Comparison of ENCODE assay signal across 24 cellular contexts in genomic region chr13:55464222-55464621, GRCh38.
"Had no signal": no experiment of that assay in that cellular context is flagged by ENCODE, and none has a peak within 500 bp of the region (broad histone marks: within the 10 kb centered on the region; RNA-seq: fewer than 3 reads in every experiment).

No MANE protein-coding gene starts in this region.

- ATAC-seq: effector memory CD8-positive, alpha-beta T cell; esophagus mucosa; foreskin keratinocyte; gastrocnemius medialis; gastroesophageal sphincter; heart left ventricle; heart right ventricle had no signal

- DNase-seq: colonic mucosa; cortex of kidney; dermis blood vessel endothelial cell; dorsolateral prefrontal cortex; effector CD4-positive, alpha-beta T cell; effector CD8-positive, alpha-beta T cell; effector memory CD4-positive, alpha-beta T cell; effector memory CD8-positive, alpha-beta T cell; endodermal cell; erythroblast; esophagus squamous epithelium; foreskin fibroblast; foreskin keratinocyte; foreskin melanocyte; gastrocnemius medialis; glutamatergic neuron; head of caudate nucleus; heart left ventricle; heart right ventricle had no signal

- H3K4me3 ChIP-seq: colonic mucosa, coronary artery, dorsolateral prefrontal cortex, esophagus muscularis mucosa, esophagus squamous epithelium, gastrocnemius medialis, gastroesophageal sphincter, heart left ventricle, heart right ventricle had no signal

- H3K4me1 ChIP-seq: colonic mucosa, esophagus muscularis mucosa, esophagus squamous epithelium, foreskin keratinocyte, gastrocnemius medialis, gastroesophageal sphincter, heart left ventricle, heart right ventricle had no signal

- H3K27ac ChIP-seq: colonic mucosa, coronary artery, dorsolateral prefrontal cortex, epithelial cell of prostate, esophagus muscularis mucosa, esophagus squamous epithelium, foreskin keratinocyte, gastrocnemius medialis, gastroesophageal sphincter, heart left ventricle, heart right ventricle had no signal

- H3K27me3 ChIP-seq: colonic mucosa, dorsolateral prefrontal cortex, esophagus muscularis mucosa, esophagus squamous epithelium, foreskin keratinocyte, gastrocnemius medialis, gastroesophageal sphincter, heart left ventricle, heart right ventricle had no signal

- H3K36me3 ChIP-seq: colonic mucosa, esophagus muscularis mucosa, esophagus squamous epithelium, gastrocnemius medialis, gastroesophageal sphincter, heart left ventricle, heart right ventricle had no signal

- H3K9me3 ChIP-seq: colonic mucosa, esophagus muscularis mucosa, esophagus squamous epithelium, gastrocnemius medialis, gastroesophageal sphincter, heart left ventricle, heart right ventricle had no signal
